8 cellular contexts compared by ENCODE assay signal in the genomic region with DNA sequence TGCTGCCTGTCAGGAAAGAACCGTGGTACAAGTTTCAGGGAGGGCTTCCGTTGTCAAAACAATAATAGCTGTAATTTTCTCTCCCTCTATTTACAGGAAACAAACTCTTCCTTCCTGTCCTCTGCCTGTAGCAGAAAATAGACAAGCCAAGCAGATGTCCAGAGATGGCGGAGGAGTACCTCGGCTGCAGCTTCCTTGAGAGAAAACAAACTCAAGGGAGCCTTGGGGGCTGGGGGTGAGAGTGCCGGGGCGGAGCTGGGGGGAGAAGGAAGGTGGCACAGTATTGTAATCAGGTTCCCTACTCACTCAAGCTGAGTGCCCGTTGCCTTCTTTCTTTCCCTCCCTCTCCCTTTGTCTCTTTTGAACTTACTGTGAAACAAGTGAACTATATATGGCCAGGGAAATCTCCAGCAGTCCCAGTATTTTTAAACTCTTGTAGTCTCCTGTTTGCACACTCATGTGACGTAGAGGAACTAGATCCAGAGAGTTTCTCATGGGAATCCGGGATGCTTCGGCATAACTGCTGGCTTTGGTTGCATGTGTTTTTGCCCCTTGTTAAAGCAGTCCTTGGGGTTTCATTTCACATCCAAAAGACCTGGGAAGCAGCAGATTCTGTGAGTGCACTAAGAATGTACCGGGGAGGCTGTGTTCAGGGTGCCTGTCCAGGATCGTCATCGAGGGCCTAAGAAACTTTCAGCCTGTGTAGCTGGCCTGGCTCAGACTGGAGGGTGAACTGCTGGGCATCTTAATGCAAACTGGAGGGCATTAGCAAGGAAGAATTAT. TPM values are rescaled to one million over a fixed set of nuclear protein-coding genes. Genes with fewer than 3 reads are reported as not detected.
A peak's percentile ranks its signal among the peaks of the same experiment; 100 is the strongest.
DNase-seq lines count a peak whose midpoint lies in the region; ATAC-seq and TF ChIP-seq lines count a peak whose summit lies in the region.

No MANE protein-coding gene starts in this region.

- H3K4me1 ChIP-seq in right atrium auricular region (peaks cover 0 to 5% of the 10 kb centered on the region in 2 donors), PC-3 (ENCODE audit: insufficient read depth, low read length) (no peaks in the 10 kb centered on the region)

- H3K9me3 ChIP-seq in right atrium auricular region, result no peaks in the 10 kb centered on the region
- no peaks in the 10 kb centered on the region for H3K9me3 ChIP-seq in PC-3 (ENCODE audit: low read length)

- POLR2A ChIA-PET in PC-3 (lab: Charles Lee; ENCODE audit: unreplicated experiment), result no interaction called here

- no peaks in the 10 kb centered on the region for H4K20me1 ChIP-seq in PC-3 (ENCODE audit: low read length)

- CTCF ChIA-PET in PC-3 (lab: Charles Lee), result no interaction called here

- peak; percentile 53 to 72 for DNase-seq in Kasumi-1 (lab: John Stamatoyannopoulos, UW)
- no peak for DNase-seq in right atrium auricular region (ENCODE audit: low spot score)
- DNase-seq in activated CD8-positive, alpha-beta memory T cell treated with anti-CD3 and anti-CD28 coated beads, Interleukin-2, amount 50 U/mL, for 48 hours, result no peak
- DNase-seq in COLO829 (ENCODE audit: low spot score), result no peak
- no peak for DNase-seq in activated T-cell treated with anti-CD3 and anti-CD28 coated beads, Interleukin-2, amount 50 U/mL, for 72 hours
- no peak for DNase-seq in PC-3

- no TSS peak for BruUV-seq in PC-3 (replicated peaks; lab: Mats Ljungman, UMichigan)

- H3K4me2 ChIP-seq in PC-3 (ENCODE audit: low read length), result no peak overlapping the region

- H3K9ac ChIP-seq in PC-3 (ENCODE audit: low read length), result no peak overlapping the region

- TF ChIP-seq CTCF in right atrium auricular region (IDR thresholded peaks at IDR 0.05) (no peak), PC-3 (conservative IDR thresholded peaks at IDR 0.05; ENCODE audit: low read depth, low read length) (no peak)

- ATAC-seq in GM18498 (IDR thresholded peaks at IDR 0.05; ENCODE audit: unreplicated experiment), result peak; percentile 73
- peak; percentile 51 for ATAC-seq in GM21619 (IDR thresholded peaks at IDR 0.05; ENCODE audit: unreplicated experiment)
- ATAC-seq in activated T-cell treated with anti-CD3 and anti-CD28 coated beads, Interleukin-2, amount 50 U/mL, for 72 hours (replicated peaks in 1 of 2), result no peak
- ATAC-seq in PC-3, result no peak

- H2AFZ ChIP-seq in PC-3 (ENCODE audit: low read length), result no peak overlapping the region

- no peaks in the 10 kb centered on the region for H3K9me3 Mint-ChIP-seq in activated T-cell treated with anti-CD3 and anti-CD28 coated beads, Interleukin-2, amount 50 U/mL, for 72 hours

- peak overlapping the region; percentile 12 to 50 for H3K27ac ChIP-seq in right atrium auricular region
- no peak overlapping the region for H3K27ac ChIP-seq in PC-3 (ENCODE audit: low read length)

- H3K4me1 Mint-ChIP-seq in activated T-cell treated with anti-CD3 and anti-CD28 coated beads, Interleukin-2, amount 50 U/mL, for 72 hours (ENCODE audit: low read depth), result no peaks in the 10 kb centered on the region

- H3K79me2 ChIP-seq in PC-3 (ENCODE audit: low read length), result no peaks in the 10 kb centered on the region

- no peak overlapping the region for H3K4me3 Mint-ChIP-seq in activated T-cell treated with anti-CD3 and anti-CD28 coated beads, Interleukin-2, amount 50 U/mL, for 72 hours

- H3K4me3 ChIP-seq in right atrium auricular region (peak overlapping the region in 1 of 2 donors; percentile 21), PC-3 (ENCODE audit: low read length) (no peak overlapping the region)

- no peaks in the 10 kb centered on the region for H3K36me3 ChIP-seq in right atrium auricular region
- H3K36me3 ChIP-seq in PC-3 (ENCODE audit: low read depth, low read length), result no peaks in the 10 kb centered on the region

- no peaks in the 10 kb centered on the region for H3K9me2 ChIP-seq in PC-3 (replicated peaks; ENCODE audit: low read length)

- no peaks in the 10 kb centered on the region for H3K27me3 ChIP-seq in right atrium auricular region
- H3K27me3 ChIP-seq in PC-3 (ENCODE audit: low read length), result peaks cover 57% of the 10 kb centered on the region

- H3K27me3 Mint-ChIP-seq in activated T-cell treated with anti-CD3 and anti-CD28 coated beads, Interleukin-2, amount 50 U/mL, for 72 hours (ENCODE audit: low read depth), result no peaks in the 10 kb centered on the region

- intact Hi-C loops in PC-3 (cut with micrococcal nuclease), result no loop called here

- H3K36me3 Mint-ChIP-seq in activated T-cell treated with anti-CD3 and anti-CD28 coated beads, Interleukin-2, amount 50 U/mL, for 72 hours (ENCODE audit: insufficient read depth in 2 of 2), result no peaks in the 10 kb centered on the region

- no peaks in the 10 kb centered on the region for H3F3A ChIP-seq in PC-3 (ENCODE audit: low read length, unreplicated experiment)

- no peak overlapping the region for H3K27ac Mint-ChIP-seq in activated T-cell treated with anti-CD3 and anti-CD28 coated beads, Interleukin-2, amount 50 U/mL, for 72 hours

RNA-seq across cellular contexts. Expression of gene HDDC2, which starts 44.6 kb away (rescaled TPM):
- total RNA-seq in right atrium auricular region (10 to 100 TPM; 85.7 to 98.7 TPM), PC-3 (2014; rRNA removed) (88.6 and 96.8 TPM in 2 replicates)
- 10 to 100 TPM; 68.8 to 92.4 TPM for total RNA-seq in activated T-cell treated with anti-CD3 and anti-CD28 coated beads, Interleukin-2, amount 50 U/mL, for 72 hours

Comparison
In these comparisons a context has a peak if more than half of its experiments do, and no peak if none do; other contexts are left out.
1. ATAC-seq: peak in GM18498 (single experiment) and GM21619 (single experiment); none in activated T-cell treated with anti-CD3 and anti-CD28 coated beads, Interleukin-2, amount 50 U/mL, for 72 hours (0 of 2) and PC-3 (single experiment).
2. DNase-seq: peak in Kasumi-1 (2 of 2); none in right atrium auricular region (single experiment), activated CD8-positive, alpha-beta memory T cell treated with anti-CD3 and anti-CD28 coated beads, Interleukin-2, amount 50 U/mL, for 48 hours (single experiment), COLO829 (single experiment), activated T-cell treated with anti-CD3 and anti-CD28 coated beads, Interleukin-2, amount 50 U/mL, for 72 hours (0 of 2) and PC-3 (single experiment).